Comparison of ENCODE assay signal across 8 cellular contexts in the genomic region with DNA sequence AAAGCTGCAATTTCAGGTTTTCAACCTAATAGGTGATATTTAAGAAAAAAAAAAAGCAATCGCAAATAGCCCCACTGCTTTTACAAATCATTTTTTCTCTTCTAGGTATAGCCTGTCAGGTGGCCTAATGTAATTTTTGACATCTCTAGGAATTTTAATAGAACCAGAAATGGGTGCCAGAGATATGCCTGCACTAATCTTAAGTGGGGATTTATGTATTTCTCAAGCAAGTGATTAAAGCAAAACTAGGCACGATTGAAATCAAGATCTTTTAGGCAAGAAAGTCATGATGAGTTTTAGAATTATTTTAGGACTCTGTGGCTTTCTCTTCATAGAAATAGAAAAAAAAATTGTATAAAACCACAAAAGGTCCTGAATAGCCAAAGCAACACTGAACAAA. TPM values are rescaled to one million over a fixed set of nuclear protein-coding genes. Genes with fewer than 3 reads are reported as not detected.
A peak's percentile ranks its signal among the peaks of the same experiment; 100 is the strongest.
DNase-seq lines count a peak whose midpoint lies in the region; ATAC-seq, FAIRE-seq and TF ChIP-seq lines count a peak whose summit lies in the region.

No MANE protein-coding gene starts in this region.

- intact Hi-C loops in Right ventricle myocardium inferior (cut with DNase I) = loop anchor here (2.0 kb wide), 2 partner anchors 36 to 568 kb away; partner anchors contain the start of gene TARS1

- peaks cover 2% of the 10 kb centered on the region for H3K27me3 Mint-ChIP-seq in activated CD8-positive, alpha-beta T cell treated with anti-CD3 and anti-CD28 coated beads, Interleukin-2, amount 10 ng/mL, durations not matched to agents 7 days and 5 days (ENCODE audit: low read depth)

- ATAC-seq in Right ventricle myocardium inferior (no peak), HG03097 (IDR thresholded peaks at IDR 0.05; ENCODE audit: low FRiP score, unreplicated experiment) (no peak), HG03159 (IDR thresholded peaks at IDR 0.05; ENCODE audit: unreplicated experiment) (no peak)
- no peak for ATAC-seq in activated CD8-positive, alpha-beta T cell treated with anti-CD3 and anti-CD28 coated beads, Interleukin-2, amount 10 ng/mL, durations not matched to agents 7 days and 5 days

- peaks cover 32% of the 10 kb centered on the region for H3K4me1 Mint-ChIP-seq in activated CD8-positive, alpha-beta T cell treated with anti-CD3 and anti-CD28 coated beads, Interleukin-2, amount 10 ng/mL, durations not matched to agents 7 days and 5 days (ENCODE audit: low read depth)

- H3K9me1 ChIP-seq in keratinocyte (ENCODE audit: control insufficient read depth, extremely low read depth, insufficient read depth, low read length) = no peaks in the 10 kb centered on the region

- peaks cover 2% of the 10 kb centered on the region for H3K79me2 ChIP-seq in keratinocyte (ENCODE audit: control insufficient read depth, insufficient read depth, low read length)

- H3K4me1 ChIP-seq in cardiac muscle cell (ENCODE audit: low read depth) (peaks cover 15% of the 10 kb centered on the region), keratinocyte (ENCODE audit: control insufficient read depth, extremely low read depth, insufficient read depth, low read length) (peaks cover 26% of the 10 kb centered on the region)

- DNase-seq in cardiac muscle cell (ENCODE audit: low read depth in 1 of 2, low spot score in 1 of 2) (peak in 1 of 2 donors; percentile 4), Right ventricle myocardium inferior (ENCODE audit: missing footprints) (no peak), keratinocyte (ENCODE audit: low read depth, low spot score) (no peak), COLO829 (ENCODE audit: low spot score) (no peak)
- DNase-seq in activated CD8-positive, alpha-beta T cell treated with anti-CD3 and anti-CD28 coated beads, Interleukin-2, amount 10 ng/mL, durations not matched to agents 7 days and 5 days = no peak

- CTCF ChIA-PET in activated CD8-positive, alpha-beta T cell treated with anti-CD3 and anti-CD28 coated beads, Interleukin-2, amount 10 ng/mL, durations not matched to agents 7 days and 5 days (lab: Charles Lee) = interaction anchor here (1.1 to 1.8 kb wide), 4 partner anchors 8 to 36 kb away, joined by 3 to 5 read pairs (median 5); no protein-coding TSS in a partner anchor

- H4K20me1 ChIP-seq in keratinocyte (ENCODE audit: control insufficient read depth, extremely low read depth, insufficient read depth, low read length) = no peaks in the 10 kb centered on the region

- H3K9me3 ChIP-seq in cardiac muscle cell (ENCODE audit: low read depth) = no peaks in the 10 kb centered on the region
- H3K9me3 ChIP-seq in keratinocyte (ENCODE audit: control insufficient read depth, low read depth, low read length) = no peaks in the 10 kb centered on the region

- H3K36me3 Mint-ChIP-seq in activated CD8-positive, alpha-beta T cell treated with anti-CD3 and anti-CD28 coated beads, Interleukin-2, amount 10 ng/mL, durations not matched to agents 7 days and 5 days (ENCODE audit: low read depth) = peaks cover 8% of the 10 kb centered on the region

- POLR2A ChIA-PET in activated CD8-positive, alpha-beta T cell treated with anti-CD3 and anti-CD28 coated beads, Interleukin-2, amount 10 ng/mL, durations not matched to agents 7 days and 5 days (lab: Charles Lee) = interaction anchor here (0.7 to 1.5 kb wide), 5 partner anchors 8 to 1757 kb away, joined by 3 to 14 read pairs (median 3); no protein-coding TSS in a partner anchor

- peak overlapping the region; percentile 93 for H3K4me2 ChIP-seq in keratinocyte (ENCODE audit: control insufficient read depth, extremely low read depth, insufficient read depth, low read depth, low read length)

- dilution Hi-C loops in keratinocyte (cut with MboI; ENCODE audit: extremely low pct_ligation_motif_present, low sequenced_read_pairs) = no loop called here

- H2AFZ ChIP-seq in keratinocyte (ENCODE audit: control insufficient read depth, low read length) = peak overlapping the region; percentile 97

- H3K4me3 Mint-ChIP-seq in activated CD8-positive, alpha-beta T cell treated with anti-CD3 and anti-CD28 coated beads, Interleukin-2, amount 10 ng/mL, durations not matched to agents 7 days and 5 days = peak overlapping the region; percentile 79

- H3K27ac Mint-ChIP-seq in activated CD8-positive, alpha-beta T cell treated with anti-CD3 and anti-CD28 coated beads, Interleukin-2, amount 10 ng/mL, durations not matched to agents 7 days and 5 days = peak overlapping the region; percentile 90

- H3K4me3 ChIP-seq in cardiac muscle cell (peak overlapping the region; percentile 80), keratinocyte (ENCODE audit: control insufficient read depth in 2 of 3, extremely low read depth in 1 of 3, insufficient read depth in 2 of 3, low read depth in 1 of 3, low read length in 3 of 3) (peak overlapping the region; percentile 52 to 98 (median 95))

- no peaks in the 10 kb centered on the region for H3K27me3 ChIP-seq in cardiac muscle cell
- no peaks in the 10 kb centered on the region for H3K27me3 ChIP-seq in keratinocyte (ENCODE audit: control insufficient read depth, extremely low read depth, insufficient read depth, low read length)

- H3K27ac ChIP-seq in cardiac muscle cell = peak overlapping the region; percentile 96
- H3K27ac ChIP-seq in keratinocyte (ENCODE audit: control insufficient read depth, insufficient read depth, low read length) = peak overlapping the region; percentile 89
- peak overlapping the region; percentile 97 for H3K27ac ChIP-seq in temporal lobe (ENCODE audit: low read depth, low read length)

- no peak for TF ChIP-seq CTCF in cardiac muscle cell (IDR thresholded peaks at IDR 0.05; ENCODE audit: low read depth, low read length)
- TF ChIP-seq CTCF in keratinocyte (optimal IDR thresholded peaks at IDR 0.05 in 1 of 3, IDR thresholded peaks at IDR 0.05 in 1 of 3, conservative IDR thresholded peaks at IDR 0.05 in 1 of 3; ENCODE audit: extremely low read depth in 1 of 3, insufficient read depth in 2 of 3, low read length in 3 of 3) = no peak

- no peaks in the 10 kb centered on the region for H3K9me3 Mint-ChIP-seq in activated CD8-positive, alpha-beta T cell treated with anti-CD3 and anti-CD28 coated beads, Interleukin-2, amount 10 ng/mL, durations not matched to agents 7 days and 5 days (ENCODE audit: insufficient read depth)

- peaks cover 12% of the 10 kb centered on the region for H3K36me3 ChIP-seq in cardiac muscle cell
- H3K36me3 ChIP-seq in keratinocyte (ENCODE audit: control insufficient read depth in 2 of 2, extremely low read depth in 1 of 2, insufficient read depth in 2 of 2, low read length in 2 of 2) = peaks cover 0 to under 1% of the 10 kb centered on the region in 2 experiments

- peak overlapping the region; percentile 89 for H3K9ac ChIP-seq in keratinocyte (ENCODE audit: control insufficient read depth, extremely low read depth, insufficient read depth, low read length)

- no peak for FAIRE-seq in keratinocyte (lab: Jason Lieb, UNC)

RNA-seq across cellular contexts. Expression of gene AMACR, which starts 0.9 kb away (rescaled TPM):
- total RNA-seq in cardiac muscle cell = 29.4 and 40.5 TPM in 2 replicates
- 36.2 and 37.0 TPM in 2 replicates for polyA plus RNA-seq in cardiac muscle cell
- total RNA-seq in Right ventricle myocardium inferior = 6.1 TPM
- 1 to 10 TPM; 6.5 to 6.9 TPM for total RNA-seq in activated CD8-positive, alpha-beta T cell treated with anti-CD3 and anti-CD28 coated beads, Interleukin-2, amount 10 ng/mL, durations not matched to agents 7 days and 5 days
- 20.3 to 34.6 TPM (median 22.3 TPM) in 3 replicates for polyA plus RNA-seq in keratinocyte
- 9.7 TPM for polyA plus RNA-seq in keratinocyte (2011; ENCODE audit: low read depth)
- 19.6 and 25.0 TPM in 2 replicates for polyA plus RNA-seq in keratinocyte (2011; cell fraction: cytosol; rRNA removed)
- polyA plus RNA-seq in keratinocyte (2011; cell fraction: nucleus; rRNA removed) = 28.6 and 31.2 TPM in 2 replicates
- polyA plus RNA-seq in keratinocyte (2012; ENCODE audit: low replicate concordance) = 6.7 and 14.1 TPM in 2 replicates
- polyA minus RNA-seq in keratinocyte = 1.0 to 22.3 TPM (median 7.9 TPM) in 3 replicates
- polyA minus RNA-seq in keratinocyte (2011; cell fraction: cytosol; rRNA and poly(A)+ RNA removed) = 11.3 TPM
- 7.9 and 19.9 TPM in 2 replicates for polyA minus RNA-seq in keratinocyte (2011; cell fraction: nucleus; rRNA and poly(A)+ RNA removed)
- 4.4 TPM for total RNA-seq in temporal lobe

RNA-seq across cellular contexts. Expression of gene SLC45A2, which starts 24.2 kb away (rescaled TPM):
- total RNA-seq in cardiac muscle cell (0.85 TPM in 1 of 2 replicates, not detected in the other), Right ventricle myocardium inferior (not detected), temporal lobe (0.49 TPM)
- polyA plus RNA-seq in cardiac muscle cell (0.32 TPM in 1 of 2 replicates, not detected in the other), keratinocyte (0.04 to 0.05 TPM in 2 of 3 replicates, not detected in the other)
- under 1 TPM in 1 of 2 experiments, not detected in 1; 0.34 TPM for total RNA-seq in activated CD8-positive, alpha-beta T cell treated with anti-CD3 and anti-CD28 coated beads, Interleukin-2, amount 10 ng/mL, durations not matched to agents 7 days and 5 days
- not detected for polyA plus RNA-seq in keratinocyte (2011; ENCODE audit: low read depth)
- 0.04 TPM in 1 of 2 replicates, not detected in the other for polyA plus RNA-seq in keratinocyte (2011; cell fraction: cytosol; rRNA removed)
- polyA plus RNA-seq in keratinocyte (2011; cell fraction: nucleus; rRNA removed) = 0.08 and 0.17 TPM in 2 replicates
- not detected in 2 replicates for polyA plus RNA-seq in keratinocyte (2012; ENCODE audit: low replicate concordance)
- 0.13 to 0.35 TPM in 2 of 3 replicates, not detected in the other for polyA minus RNA-seq in keratinocyte
- not detected for polyA minus RNA-seq in keratinocyte (2011; cell fraction: cytosol; rRNA and poly(A)+ RNA removed)
- polyA minus RNA-seq in keratinocyte (2011; cell fraction: nucleus; rRNA and poly(A)+ RNA removed) = 0.85 and 1.3 TPM in 2 replicates

RNA-seq across cellular contexts. Expression of gene C1QTNF3, which starts 34.3 kb away (rescaled TPM):
- total RNA-seq in cardiac muscle cell (3.7 and 4.6 TPM in 2 replicates), Right ventricle myocardium inferior (0.60 TPM), temporal lobe (12.5 TPM)
- polyA plus RNA-seq in cardiac muscle cell (0.91 and 3.2 TPM in 2 replicates), keratinocyte (0.17 to 1.1 TPM (median 1.0 TPM) in 3 replicates)
- 1 to 10 TPM; 2.8 to 3.0 TPM for total RNA-seq in activated CD8-positive, alpha-beta T cell treated with anti-CD3 and anti-CD28 coated beads, Interleukin-2, amount 10 ng/mL, durations not matched to agents 7 days and 5 days
- polyA plus RNA-seq in keratinocyte (2011; ENCODE audit: low read depth) = not detected
- polyA plus RNA-seq in keratinocyte (2011; cell fraction: cytosol; rRNA removed) = 0.10 and 0.19 TPM in 2 replicates
- 3.2 and 3.5 TPM in 2 replicates for polyA plus RNA-seq in keratinocyte (2011; cell fraction: nucleus; rRNA removed)
- polyA plus RNA-seq in keratinocyte (2012; ENCODE audit: low replicate concordance) = 0.25 and 0.89 TPM in 2 replicates
- polyA minus RNA-seq in keratinocyte = 0.10 to 1.2 TPM in 2 of 3 replicates, not detected in the other
- not detected for polyA minus RNA-seq in keratinocyte (2011; cell fraction: cytosol; rRNA and poly(A)+ RNA removed)
- 1.8 and 3.3 TPM in 2 replicates for polyA minus RNA-seq in keratinocyte (2011; cell fraction: nucleus; rRNA and poly(A)+ RNA removed)
